Comparison of ENCODE assay signal across 13 cellular contexts in the genomic region with DNA sequence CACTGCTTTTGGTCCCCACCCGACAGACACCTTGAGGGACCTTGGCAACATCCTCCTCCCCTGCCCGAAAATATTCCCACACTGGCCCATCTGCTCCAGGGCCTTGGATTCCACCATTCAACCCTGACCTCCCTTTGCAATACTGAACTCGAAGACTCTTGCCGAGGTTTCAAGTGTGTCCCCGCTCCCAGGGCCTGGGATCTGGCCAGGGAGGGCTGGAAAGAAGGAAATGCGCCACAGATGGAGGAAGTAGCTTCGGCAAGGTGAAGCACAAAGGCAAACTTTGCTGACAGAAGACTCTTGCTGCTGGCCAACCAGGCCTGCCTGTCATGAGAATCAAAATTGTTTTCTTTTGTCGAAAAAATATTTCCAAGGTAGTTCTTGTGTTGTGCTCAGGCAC.
DNase-seq lines count a peak whose midpoint lies in the region; ATAC-seq and TF ChIP-seq lines count a peak whose summit lies in the region.
"Had no signal": no experiment of that assay in that cellular context is flagged by ENCODE, and none has a peak within 500 bp of the region (broad histone marks: within the 10 kb centered on the region; RNA-seq: fewer than 3 reads in every experiment).

No MANE protein-coding gene starts in this region.

- ATAC-seq in Right ventricle myocardium inferior (no peak), gastroesophageal sphincter (no peak), GM21423 (IDR thresholded peaks at IDR 0.05; ENCODE audit: unreplicated experiment) (no peak), GM21367 (IDR thresholded peaks at IDR 0.05; ENCODE audit: unreplicated experiment) (no peak), HG03039 (IDR thresholded peaks at IDR 0.05; ENCODE audit: unreplicated experiment) (no peak)
- ATAC-seq: activated CD8-positive, alpha-beta T cell treated with anti-CD3 and anti-CD28 coated beads, Interleukin-2, amount 10 ng/mL, durations not matched to agents 7 days and 5 days had no signal

- no peaks in the 10 kb centered on the region for H3K36me3 ChIP-seq in cardiac muscle cell
- H3K36me3 ChIP-seq in gastroesophageal sphincter = no peaks in the 10 kb centered on the region
- H3K36me3 ChIP-seq in ovary = no peaks in the 10 kb centered on the region

- H3K9me3 ChIP-seq in cardiac muscle cell (ENCODE audit: low read depth) (no peaks in the 10 kb centered on the region), gastroesophageal sphincter (no peaks in the 10 kb centered on the region), ovary (no peaks in the 10 kb centered on the region)

- no peak for TF ChIP-seq POLR2A in gastroesophageal sphincter (IDR thresholded peaks at IDR 0.05)
- no peak for TF ChIP-seq POLR2A in ovary (IDR thresholded peaks at IDR 0.05)

- peaks cover 34% of the 10 kb centered on the region for H3K4me1 ChIP-seq in cardiac muscle cell (ENCODE audit: low read depth)
- peaks cover 26 to 74% (median 50%) of the 10 kb centered on the region in 3 donors for H3K4me1 ChIP-seq in gastroesophageal sphincter
- peaks cover 31% of the 10 kb centered on the region for H3K4me1 ChIP-seq in ovary (ENCODE audit: insufficient read depth)

- TF ChIP-seq CTCF in cardiac muscle cell (IDR thresholded peaks at IDR 0.05; ENCODE audit: low read depth, low read length) (no peak), gastroesophageal sphincter (IDR thresholded peaks at IDR 0.05) (no peak), ovary (IDR thresholded peaks at IDR 0.05) (no peak)

- intact Hi-C loops in Right ventricle myocardium inferior (cut with DNase I) (no loop called here), ovary (cut with DNase I) (loop anchor here in 3 of 4 donors (10.0 kb wide), 4 partner anchors 58 to 142 kb away; a partner anchor contains a TSS)

- H3K27me3 ChIP-seq in cardiac muscle cell (no peaks in the 10 kb centered on the region), gastroesophageal sphincter (no peaks in the 10 kb centered on the region), ovary (no peaks in the 10 kb centered on the region)

- TF ChIP-seq EP300 in gastroesophageal sphincter (IDR thresholded peaks at IDR 0.05) = no peak
- TF ChIP-seq EP300 in ovary (IDR thresholded peaks at IDR 0.05) = no peak

- H3K4me3 ChIP-seq in cardiac muscle cell = no peak overlapping the region
- no peak overlapping the region for H3K4me3 ChIP-seq in gastroesophageal sphincter
- no peak overlapping the region for H3K4me3 ChIP-seq in ovary

- DNase-seq in cardiac muscle cell (ENCODE audit: low read depth in 1 of 2, low spot score in 1 of 2) = no peak
- no peak for DNase-seq in Right ventricle myocardium inferior (ENCODE audit: missing footprints)
- peak; percentile 59 to 74 (median 67) for DNase-seq in ovary
- DNase-seq in DMS153 (lab: John Stamatoyannopoulos, UW) = no peak
- DNase-seq: activated CD8-positive, alpha-beta T cell treated with anti-CD3 and anti-CD28 coated beads, Interleukin-2, amount 10 ng/mL, durations not matched to agents 7 days and 5 days; central memory CD4-positive, alpha-beta T cell; NCI-H1048; OCI-M1; small intestine had no signal

- WGBS in gastroesophageal sphincter (ENCODE audit: low coverage in 1 of 2), 2 donors = 17 to 32% methylated on average over 1 to 3 of the region's 8 CpGs
- 19 to 23% (median 20%) methylated on average over 8 of the region's 8 CpGs for WGBS in ovary, 3 donors

- H3K27ac ChIP-seq in cardiac muscle cell (peak overlapping the region; percentile 70), gastroesophageal sphincter (peak overlapping the region; percentile 48 to 96 (median 94)), ovary (peak overlapping the region in 1 of 2 donors; percentile 91)

Comparison
In these comparisons a context has a peak if more than half of its experiments do, and no peak if none do; other contexts are left out.
1. DNase-seq: peak in ovary (5 of 5); none in cardiac muscle cell (0 of 2), Right ventricle myocardium inferior (single experiment) and DMS153 (single experiment).